In genomic region chr17:54907385-54907784, GRCh38 we compare ENCODE assay signal across 22 cellular contexts. TPM values are rescaled to one million over a fixed set of nuclear protein-coding genes. Genes with fewer than 3 reads are reported as not detected.
"Had no signal": no experiment of that assay in that cellular context is flagged by ENCODE, and none has a peak within 500 bp of the region (broad histone marks: within the 10 kb centered on the region; RNA-seq: fewer than 3 reads in every experiment).

No MANE protein-coding gene starts in this region.

- H3K27me3 Mint-ChIP-seq: naive B cell, type B pancreatic cell had no signal

- H3K36me3 ChIP-seq: right atrium auricular region, suprapubic skin, thyroid gland had no signal

- H3K4me1 ChIP-seq: gastroesophageal sphincter, right atrium auricular region, suprapubic skin had no signal

- H3K27ac ChIP-seq: esophagus squamous epithelium, gastroesophageal sphincter, right atrium auricular region, suprapubic skin had no signal

- H3K36me3 Mint-ChIP-seq: immature natural killer cell, naive B cell had no signal

- H3K4me3 Mint-ChIP-seq: effector memory CD8-positive, alpha-beta T cell; immature natural killer cell; naive B cell; nephron had no signal

- DNase-seq: effector memory CD8-positive, alpha-beta T cell; esophagus squamous epithelium; foreskin fibroblast; glutamatergic neuron; immature natural killer cell; left cardiac atrium; left ventricle myocardium superior; mesenchymal stem cell; midbrain; naive B cell; posterior cingulate gyrus; stimulated activated CD4-positive, alpha-beta T cell treated with anti-CD3 and anti-CD28 coated beads, Interleukin-2, amount 100 ng/mL, for 48 hours; stimulated activated naive CD4-positive, alpha-beta T cell treated with Interleukin-2 at 50 U/mL for 16 hours had no signal

- H3K4me2 ChIP-seq: smooth muscle cell had no signal

- H3K27me3 ChIP-seq: esophagus squamous epithelium, gastroesophageal sphincter, right atrium auricular region, suprapubic skin, thyroid gland had no signal

- H3K27ac Mint-ChIP-seq: effector memory CD8-positive, alpha-beta T cell; immature natural killer cell; naive B cell; nephron had no signal

- H3K4me3 ChIP-seq: esophagus squamous epithelium, gastroesophageal sphincter, lung, right atrium auricular region, smooth muscle cell, suprapubic skin, thyroid gland had no signal

- FAIRE-seq: urothelium cell line had no signal

- ATAC-seq: effector memory CD8-positive, alpha-beta T cell; gastroesophageal sphincter; left cardiac atrium; left ventricle myocardium superior had no signal

- H3K4me1 Mint-ChIP-seq: immature natural killer cell, naive B cell had no signal

- H3K9me3 Mint-ChIP-seq: effector memory CD8-positive, alpha-beta T cell; naive B cell; nephron; type B pancreatic cell had no signal

- H3K9me3 ChIP-seq: esophagus squamous epithelium, gastroesophageal sphincter, right atrium auricular region, suprapubic skin, thyroid gland had no signal

RNA-seq across cellular contexts. Expression of gene TOM1L1, which starts 6.7 kb away (rescaled TPM):
- polyA plus RNA-seq: immature natural killer cell had no signal
